6 cellular contexts compared by ENCODE assay signal in the genomic region with DNA sequence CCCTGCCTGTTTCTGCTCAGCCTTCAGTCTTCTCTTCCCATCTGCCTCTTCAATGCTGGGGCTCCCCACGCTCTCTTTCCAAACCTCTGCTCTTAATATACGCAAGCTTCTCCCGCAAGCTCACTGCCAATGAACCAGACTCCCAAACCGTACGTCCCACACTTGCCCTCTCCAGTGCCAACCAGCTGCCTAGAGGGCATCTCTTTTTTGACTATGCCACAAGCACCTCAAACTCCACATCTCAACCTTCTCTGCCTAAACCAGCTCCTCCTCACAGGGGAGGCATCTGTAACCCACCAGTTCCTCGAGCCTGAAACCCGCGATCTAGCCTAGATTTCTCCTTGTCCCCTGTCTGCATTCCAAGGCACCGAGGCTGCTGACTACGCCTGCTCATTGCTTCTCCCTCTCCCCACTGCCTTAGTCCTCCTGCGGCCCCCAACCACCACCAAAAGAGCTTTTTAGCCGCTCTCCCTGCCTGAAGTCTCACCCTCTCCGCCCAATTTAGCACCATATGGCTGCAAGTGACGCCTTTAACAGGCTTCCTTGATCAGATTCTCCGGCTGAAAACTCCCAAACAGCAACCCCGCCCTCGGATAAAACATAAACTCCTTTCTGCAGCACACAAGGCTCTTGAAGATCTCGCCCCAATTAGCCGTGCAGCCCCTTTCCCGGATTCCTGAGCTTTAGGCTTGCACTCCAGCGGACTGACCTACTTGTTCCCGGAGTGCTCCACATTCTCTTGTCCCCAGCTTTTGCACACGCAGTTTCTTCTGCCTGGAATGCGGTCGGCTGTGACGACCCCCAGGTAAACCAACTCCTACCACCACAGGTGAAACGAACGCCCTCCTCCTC. TPM values are rescaled to one million over a fixed set of nuclear protein-coding genes. Genes with fewer than 3 reads are reported as not detected.
A peak's percentile ranks its signal among the peaks of the same experiment; 100 is the strongest.
DNase-seq lines count a peak whose midpoint lies in the region; ATAC-seq and TF ChIP-seq lines count a peak whose summit lies in the region.

No MANE protein-coding gene starts in this region.

- whole genome bisulfite sequencing in lung, 2 donors = 20 to 27% methylated on average over 28 of the region's 28 CpGs

- no peaks in the 10 kb centered on the region for H3K9me3 ChIP-seq in lung (ENCODE audit: control insufficient read depth in 2 of 2, insufficient read depth in 1 of 2, low read length in 1 of 2)

- peaks cover 10 to 12% of the 10 kb centered on the region in 2 donors for H3K36me3 Mint-ChIP-seq in activated T-cell treated with anti-CD3 and anti-CD28 coated beads, Interleukin-2, amount 50 U/mL, for 72 hours (ENCODE audit: insufficient read depth in 2 of 2)

- peak overlapping the region; percentile 54 for H3K27ac Mint-ChIP-seq in activated T-cell treated with anti-CD3 and anti-CD28 coated beads, Interleukin-2, amount 50 U/mL, for 72 hours

- no peaks in the 10 kb centered on the region for H3K36me3 ChIP-seq in lung (ENCODE audit: control insufficient read depth in 2 of 2, insufficient read depth in 2 of 2, low read length in 2 of 2)

- peaks cover 9 to 22% of the 10 kb centered on the region in 2 donors for H3K4me1 ChIP-seq in lung (ENCODE audit: control insufficient read depth in 2 of 2, insufficient read depth in 2 of 2, low read length in 2 of 2)

- H3K27ac ChIP-seq in lung (ENCODE audit: low read depth in 1 of 2, low read length in 1 of 2) = peak overlapping the region; percentile 15 to 82

- peaks cover 51% of the 10 kb centered on the region for H3K4me1 Mint-ChIP-seq in activated T-cell treated with anti-CD3 and anti-CD28 coated beads, Interleukin-2, amount 50 U/mL, for 72 hours (ENCODE audit: low read depth)

- no peaks in the 10 kb centered on the region for H3K27me3 ChIP-seq in lung (ENCODE audit: control insufficient read depth, insufficient read depth)

- H3K9me3 Mint-ChIP-seq in activated T-cell treated with anti-CD3 and anti-CD28 coated beads, Interleukin-2, amount 50 U/mL, for 72 hours = peaks cover 0 to 4% of the 10 kb centered on the region in 2 donors

- ATAC-seq in activated T-cell treated with anti-CD3 and anti-CD28 coated beads, Interleukin-2, amount 50 U/mL, for 72 hours (replicated peaks in 1 of 2) = no peak
- no peak for ATAC-seq in lung (ENCODE audit: insufficient read depth, low FRiP score)

- peak overlapping the region; percentile 73 for H3K4me3 ChIP-seq in HFF-Myc (replicated peaks; ENCODE audit: low read depth, low read length)
- H3K4me3 ChIP-seq in lung = peak overlapping the region; percentile 62

- H3K4me3 Mint-ChIP-seq in activated T-cell treated with anti-CD3 and anti-CD28 coated beads, Interleukin-2, amount 50 U/mL, for 72 hours = peak overlapping the region; percentile 92 to 95

- TF ChIP-seq CTCF in HFF-Myc (IDR thresholded peaks at IDR 0.05; ENCODE audit: low read depth, low read length, missing control alignments) (no peak), lung (IDR thresholded peaks at IDR 0.05; ENCODE audit: control extremely low read depth, extremely low read depth) (no peak)

- no peaks in the 10 kb centered on the region for H3K27me3 Mint-ChIP-seq in activated T-cell treated with anti-CD3 and anti-CD28 coated beads, Interleukin-2, amount 50 U/mL, for 72 hours (ENCODE audit: low read depth)

- no peak for DNase-seq in HFF-Myc (ENCODE audit: extremely low read depth, low read depth)
- no peak for DNase-seq in activated T-cell treated with anti-CD3 and anti-CD28 coated beads, Interleukin-2, amount 50 U/mL, for 72 hours
- DNase-seq in lung (ENCODE audit: low spot score) = no peak
- DNase-seq in stimulated activated CD4-positive, alpha-beta T cell treated with anti-CD3 and anti-CD28 coated beads, Interleukin-2, amount 100 ng/mL, for 24 hours = no peak
- DNase-seq in HuH-7 (ENCODE audit: low spot score) = no peak
- DNase-seq in DMS114 treated with DMSO at 0.1 percent for 48 hours (lab: John Stamatoyannopoulos, UW; ENCODE audit: unreplicated experiment) = no peak

RNA-seq across cellular contexts. Expression of a gene that starts 1.5 kb away (rescaled TPM):
- 10 to 100 TPM; 85.5 to 86.6 TPM for total RNA-seq in activated T-cell treated with anti-CD3 and anti-CD28 coated beads, Interleukin-2, amount 50 U/mL, for 72 hours
- 100 to 1,000 TPM in 1 of 2 donors, 10 to 100 TPM in 1; 88.5 to 118 TPM for total RNA-seq in lung
- 10 to 100 TPM; 29.4 to 39.3 TPM for polyA plus RNA-seq in lung

RNA-seq across cellular contexts. Expression of a gene that starts 48.3 kb away (rescaled TPM):
- 10 to 100 TPM; 12.5 to 13.4 TPM for total RNA-seq in activated T-cell treated with anti-CD3 and anti-CD28 coated beads, Interleukin-2, amount 50 U/mL, for 72 hours
- 10 to 100 TPM; 25.2 to 25.7 TPM for total RNA-seq in lung
- polyA plus RNA-seq in lung = 10 to 100 TPM; 17.7 to 19.3 TPM

RNA-seq across cellular contexts. Expression of a gene that starts 48.7 kb away (rescaled TPM):
- total RNA-seq in activated T-cell treated with anti-CD3 and anti-CD28 coated beads, Interleukin-2, amount 50 U/mL, for 72 hours = 10 to 100 TPM; 58.8 to 63.4 TPM
- 10 to 100 TPM; 48.8 to 61.4 TPM for total RNA-seq in lung
- polyA plus RNA-seq in lung = 10 to 100 TPM in 1 of 2 donors, 1 to 10 TPM in 1; 8.5 to 13.9 TPM

RNA-seq across cellular contexts. Expression of a gene that starts 55.8 kb away (rescaled TPM):
- 10 to 100 TPM; 23.6 to 24.3 TPM for total RNA-seq in activated T-cell treated with anti-CD3 and anti-CD28 coated beads, Interleukin-2, amount 50 U/mL, for 72 hours
- 10 to 100 TPM; 24.1 to 34.0 TPM for total RNA-seq in lung
- polyA plus RNA-seq in lung = 10 to 100 TPM; 14.9 to 16.0 TPM
